ENCODE assay signal across 22 cellular contexts in the genomic region with DNA sequence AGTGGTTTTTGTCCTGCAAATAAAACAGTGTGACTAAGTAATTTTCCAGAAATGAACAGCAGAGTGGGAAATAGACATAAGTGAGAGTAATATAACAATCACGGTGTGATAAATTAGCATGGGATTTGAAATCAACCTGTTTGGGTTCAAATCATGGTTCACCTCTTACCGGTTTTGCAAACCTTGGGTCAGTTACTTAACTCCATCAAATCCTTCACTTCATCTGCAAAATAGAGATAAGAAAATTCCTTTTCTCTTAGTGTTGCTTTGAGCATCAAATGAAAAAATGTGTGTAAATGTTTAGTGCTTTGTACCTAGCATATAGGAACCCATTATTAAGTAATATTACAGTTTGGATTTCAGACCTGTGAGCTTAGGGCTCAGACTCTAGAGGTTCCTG.
"Had no signal": no experiment of that assay in that cellular context is flagged by ENCODE, and none has a peak within 500 bp of the region (broad histone marks: within the 10 kb centered on the region; RNA-seq: fewer than 3 reads in every experiment).

No MANE protein-coding gene starts in this region.

- H3K9me3 Mint-ChIP-seq: activated B cell treated with CpG ODN at 0.5 μM for 24 hours; activated CD4-positive, alpha-beta memory T cell treated with anti-CD3 and anti-CD28 coated beads for 36 hours; activated naive CD4-positive, alpha-beta T cell treated with anti-CD3 and anti-CD28 coated beads, Interleukin-2, amount 10 ng/mL, durations not matched to agents 7 days and 5 days; activated naive CD8-positive, alpha-beta T cell treated with anti-CD3 and anti-CD28 coated beads, Interleukin-2, amount 50 U/mL, for 24 hours; activated T-cell treated with anti-CD3 and anti-CD28 coated beads, Interleukin-2, amount 50 U/mL, for 24 hours; activated T-helper 2 cell treated with anti-CD3 and anti-CD28 coated beads, Interferon-gamma antibody, Interleukin-2, Interleukin-4, amounts not matched to agents 10 μg/mL and 5 μg/mL and 100 μg/mL, durations not matched to agents 14 hours and 24 hours and 36 hours; stimulated activated effector memory CD8-positive, alpha-beta T cell treated with anti-CD3 and anti-CD28 coated beads, Interleukin-12 subunit alpha, Interleukin-12 subunit beta, amount 100 ng/mL, for 72 hours had no signal

- H3K36me3 Mint-ChIP-seq: activated CD4-positive, alpha-beta memory T cell treated with anti-CD3 and anti-CD28 coated beads for 36 hours; activated CD8-positive, alpha-beta memory T cell treated with anti-CD3 and anti-CD28 coated beads, Interleukin-2, amount 10 ng/mL, durations not matched to agents 7 days and 5 days; activated naive CD4-positive, alpha-beta T cell treated with anti-CD3 and anti-CD28 coated beads, Interleukin-2, amount 10 ng/mL, durations not matched to agents 7 days and 5 days; stimulated activated effector memory CD8-positive, alpha-beta T cell treated with anti-CD3 and anti-CD28 coated beads, Interleukin-12 subunit alpha, Interleukin-12 subunit beta, amount 100 ng/mL, for 72 hours had no signal

- H3K36me3 ChIP-seq: right atrium auricular region, stomach, upper lobe of left lung had no signal

- H3K4me3 Mint-ChIP-seq: activated B cell treated with CpG ODN at 0.5 μM for 24 hours; activated CD4-positive, alpha-beta memory T cell treated with anti-CD3 and anti-CD28 coated beads for 36 hours; activated CD8-positive, alpha-beta memory T cell treated with anti-CD3 and anti-CD28 coated beads, Interleukin-2, amount 10 ng/mL, durations not matched to agents 7 days and 5 days; activated naive CD4-positive, alpha-beta T cell treated with anti-CD3 and anti-CD28 coated beads, Interleukin-2, amount 10 ng/mL, durations not matched to agents 7 days and 5 days; activated naive CD8-positive, alpha-beta T cell treated with anti-CD3 and anti-CD28 coated beads, Interleukin-2, amount 50 U/mL, for 24 hours; activated T-cell treated with anti-CD3 and anti-CD28 coated beads, Interleukin-2, amount 50 U/mL, for 24 hours; stimulated activated effector memory CD8-positive, alpha-beta T cell treated with anti-CD3 and anti-CD28 coated beads, Interleukin-12 subunit alpha, Interleukin-12 subunit beta, amount 100 ng/mL, for 72 hours had no signal

- ATAC-seq: activated CD8-positive, alpha-beta memory T cell treated with anti-CD3 and anti-CD28 coated beads, Interleukin-2, amount 10 ng/mL, durations not matched to agents 7 days and 5 days; activated naive CD8-positive, alpha-beta T cell treated with anti-CD3 and anti-CD28 coated beads, Interleukin-2, amount 50 U/mL, for 24 hours; left lobe of liver; stimulated activated effector memory CD8-positive, alpha-beta T cell treated with anti-CD3 and anti-CD28 coated beads, Interleukin-12 subunit alpha, Interleukin-12 subunit beta, amount 100 ng/mL, for 72 hours had no signal

- DNase-seq: activated B cell treated with CpG ODN at 0.5 μM for 24 hours; activated CD4-positive, alpha-beta memory T cell treated with anti-CD3 and anti-CD28 coated beads for 36 hours; activated CD4-positive, alpha-beta T cell treated with anti-CD3 and anti-CD28 coated beads for 4 hours; activated CD8-positive, alpha-beta memory T cell treated with anti-CD3 and anti-CD28 coated beads, Interleukin-2, amount 10 ng/mL, durations not matched to agents 7 days and 5 days; activated naive CD4-positive, alpha-beta T cell treated with anti-CD3 and anti-CD28 coated beads, Interleukin-2, amount 10 ng/mL, durations not matched to agents 7 days and 5 days; activated naive CD8-positive, alpha-beta T cell treated with anti-CD3 and anti-CD28 coated beads, Interleukin-2, amount 50 U/mL, for 24 hours; activated T-cell treated with anti-CD3 and anti-CD28 coated beads, Interleukin-2, amount 50 U/mL, for 24 hours; aorta; erythroblast; foreskin melanocyte; kidney; stimulated activated CD4-positive, alpha-beta T cell treated with anti-CD3 and anti-CD28 coated beads, Interleukin-4, amount 100 ng/mL, for 24 hours; stomach; T-helper 2 cell; upper lobe of left lung had no signal

- H3K27me3 Mint-ChIP-seq: progenitor cell of endocrine pancreas had no signal

- H3K27ac Mint-ChIP-seq: activated B cell treated with CpG ODN at 0.5 μM for 24 hours; activated CD4-positive, alpha-beta memory T cell treated with anti-CD3 and anti-CD28 coated beads for 36 hours; activated CD8-positive, alpha-beta memory T cell treated with anti-CD3 and anti-CD28 coated beads, Interleukin-2, amount 10 ng/mL, durations not matched to agents 7 days and 5 days; activated naive CD4-positive, alpha-beta T cell treated with anti-CD3 and anti-CD28 coated beads, Interleukin-2, amount 10 ng/mL, durations not matched to agents 7 days and 5 days; activated naive CD8-positive, alpha-beta T cell treated with anti-CD3 and anti-CD28 coated beads, Interleukin-2, amount 50 U/mL, for 24 hours; activated T-cell treated with anti-CD3 and anti-CD28 coated beads, Interleukin-2, amount 50 U/mL, for 24 hours; activated T-helper 2 cell treated with anti-CD3 and anti-CD28 coated beads, Interferon-gamma antibody, Interleukin-2, Interleukin-4, amounts not matched to agents 10 μg/mL and 5 μg/mL and 100 μg/mL, durations not matched to agents 14 hours and 24 hours and 36 hours; stimulated activated effector memory CD8-positive, alpha-beta T cell treated with anti-CD3 and anti-CD28 coated beads, Interleukin-12 subunit alpha, Interleukin-12 subunit beta, amount 100 ng/mL, for 72 hours had no signal

- H3K27me3 ChIP-seq: right atrium auricular region, stomach, upper lobe of left lung had no signal

- H3K27ac ChIP-seq: coronary artery, right atrium auricular region had no signal

- H3K9me3 ChIP-seq: right atrium auricular region, stomach, upper lobe of left lung had no signal

- H3K4me3 ChIP-seq: coronary artery, right atrium auricular region, skin epidermis, stomach, upper lobe of left lung had no signal
